17 cellular contexts compared by ENCODE assay signal in the genomic region with DNA sequence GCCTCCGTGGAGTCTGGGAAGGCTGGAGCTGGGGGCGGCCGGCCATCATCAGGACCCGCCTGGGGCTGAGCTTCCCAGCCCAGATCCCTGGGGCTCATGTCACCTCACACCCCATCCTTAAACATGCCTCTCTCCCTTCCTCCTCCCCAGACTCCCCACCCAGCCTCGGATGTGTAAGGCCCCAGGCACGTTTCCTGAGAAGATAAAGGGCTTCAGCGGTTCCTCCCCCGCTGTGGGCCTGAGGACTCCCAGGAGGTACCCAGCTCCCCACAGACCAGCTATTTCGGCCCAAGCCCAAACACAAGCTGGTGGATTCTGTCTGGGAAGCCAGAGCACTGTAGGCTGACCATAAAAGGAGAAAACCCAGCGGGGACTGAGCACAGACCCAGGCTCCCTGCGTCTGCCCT. TPM values are rescaled to one million over a fixed set of nuclear protein-coding genes. Genes with fewer than 3 reads are reported as not detected.
DNase-seq lines count a peak whose midpoint lies in the region; ATAC-seq and TF ChIP-seq lines count a peak whose summit lies in the region.
"Had no signal": no experiment of that assay in that cellular context is flagged by ENCODE, and none has a peak within 500 bp of the region (broad histone marks: within the 10 kb centered on the region; RNA-seq: fewer than 3 reads in every experiment).

No MANE protein-coding gene starts in this region.

- CTCF ChIA-PET in activated naive CD4-positive, alpha-beta T cell treated with anti-CD3 and anti-CD28 coated beads, Interleukin-2, amount 10 ng/mL, durations not matched to agents 7 days and 5 days (lab: Charles Lee) = no interaction called here

- 42 to 50% methylated on average over 11 of the region's 11 CpGs for WGBS in esophagus, 2 donors

- H3K27me3 Mint-ChIP-seq in nephron progenitor cell (ENCODE audit: low read depth, poor library complexity) = no peaks in the 10 kb centered on the region
- peaks cover 38% of the 10 kb centered on the region for H3K27me3 Mint-ChIP-seq in activated naive CD4-positive, alpha-beta T cell treated with anti-CD3 and anti-CD28 coated beads, Interleukin-2, amount 10 ng/mL, durations not matched to agents 7 days and 5 days

- H3K4me1 ChIP-seq in esophagus (ENCODE audit: control insufficient read depth in 2 of 2, insufficient read depth in 2 of 2, low read length in 1 of 2) = no peaks in the 10 kb centered on the region

- no peaks in the 10 kb centered on the region for H3K27me3 ChIP-seq in esophagus (ENCODE audit: control insufficient read depth in 1 of 2, insufficient read depth in 2 of 2, low read length in 2 of 2)

- H3K4me3 Mint-ChIP-seq in nephron progenitor cell = no peak overlapping the region
- no peak overlapping the region for H3K4me3 Mint-ChIP-seq in activated naive CD4-positive, alpha-beta T cell treated with anti-CD3 and anti-CD28 coated beads, Interleukin-2, amount 10 ng/mL, durations not matched to agents 7 days and 5 days
- H3K4me3 Mint-ChIP-seq: central memory CD8-positive, alpha-beta T cell had no signal

- no peak for TF ChIP-seq CTCF in nephron progenitor cell (IDR thresholded peaks at IDR 0.05)

- H3K36me3 ChIP-seq in esophagus (ENCODE audit: control insufficient read depth in 2 of 2, insufficient read depth in 2 of 2, low read length in 1 of 2) = no peaks in the 10 kb centered on the region
- H3K36me3 ChIP-seq: SJCRH30 had no signal

- peaks cover 45% of the 10 kb centered on the region for H3K4me1 Mint-ChIP-seq in nephron progenitor cell
- H3K4me1 Mint-ChIP-seq in activated naive CD4-positive, alpha-beta T cell treated with anti-CD3 and anti-CD28 coated beads, Interleukin-2, amount 10 ng/mL, durations not matched to agents 7 days and 5 days = no peaks in the 10 kb centered on the region
- H3K4me1 Mint-ChIP-seq: central memory CD8-positive, alpha-beta T cell had no signal

- peak overlapping the region; percentile 42 for H3K27ac Mint-ChIP-seq in nephron progenitor cell
- H3K27ac Mint-ChIP-seq in activated naive CD4-positive, alpha-beta T cell treated with anti-CD3 and anti-CD28 coated beads, Interleukin-2, amount 10 ng/mL, durations not matched to agents 7 days and 5 days = no peak overlapping the region

- H3K27ac ChIP-seq in esophagus (ENCODE audit: low read depth in 2 of 2, low read length in 1 of 2) = peak overlapping the region; percentile 32 to 69
- H3K27ac ChIP-seq: SJCRH30 had no signal

- no peaks in the 10 kb centered on the region for H3K9me3 Mint-ChIP-seq in nephron progenitor cell
- H3K9me3 Mint-ChIP-seq in activated naive CD4-positive, alpha-beta T cell treated with anti-CD3 and anti-CD28 coated beads, Interleukin-2, amount 10 ng/mL, durations not matched to agents 7 days and 5 days = no peaks in the 10 kb centered on the region
- H3K9me3 Mint-ChIP-seq: central memory CD8-positive, alpha-beta T cell had no signal

- no peak overlapping the region for H3K4me3 ChIP-seq in esophagus (ENCODE audit: low read depth in 1 of 2, low read length in 2 of 2)
- H3K4me3 ChIP-seq: SJCRH30 had no signal

- no peaks in the 10 kb centered on the region for H3K9me3 ChIP-seq in esophagus (ENCODE audit: control insufficient read depth in 2 of 2, insufficient read depth in 1 of 2, low read depth in 1 of 2, low read length in 1 of 2)
- H3K9me3 ChIP-seq: SJCRH30 had no signal

- ATAC-seq in HG02588 (IDR thresholded peaks at IDR 0.05; ENCODE audit: unreplicated experiment) (no peak), HG02970 (IDR thresholded peaks at IDR 0.05; ENCODE audit: low FRiP score, unreplicated experiment) (no peak)

- no peaks in the 10 kb centered on the region for H3K36me3 Mint-ChIP-seq in nephron progenitor cell (ENCODE audit: low read depth)
- no peaks in the 10 kb centered on the region for H3K36me3 Mint-ChIP-seq in activated naive CD4-positive, alpha-beta T cell treated with anti-CD3 and anti-CD28 coated beads, Interleukin-2, amount 10 ng/mL, durations not matched to agents 7 days and 5 days

- DNase-seq in CMK (ENCODE audit: low read depth) (peak; percentile 31), UCSD-AML1 (lab: John Stamatoyannopoulos, UW; ENCODE audit: unreplicated experiment) (peak; percentile 33), nephron progenitor cell (no peak), SK-N-DZ (ENCODE audit: low spot score) (no peak)
- no peak for DNase-seq in activated naive CD4-positive, alpha-beta T cell treated with anti-CD3 and anti-CD28 coated beads, Interleukin-2, amount 10 ng/mL, durations not matched to agents 7 days and 5 days
- DNase-seq: activated gamma-delta T cell treated with Interleukin-2 at 50 U/mL for 16 hours; DMS153; NCI-H1092; NCI-H2227 treated with DMSO at 0.1 percent for 48 hours; occipital lobe; SJCRH30; stimulated activated CD4-positive, alpha-beta T cell treated with anti-CD3 and anti-CD28 coated beads, Interleukin-12 subunit alpha, Interleukin-12 subunit beta, amount 100 ng/mL, for 4 hours; substantia nigra had no signal

RNA-seq across cellular contexts. Expression of a gene that starts 49.2 kb away (rescaled TPM):
- 100 to 1,000 TPM; 120 to 421 TPM for polyA plus RNA-seq in esophagus
- polyA plus RNA-seq in SK-N-DZ (2014; cell fraction: cytosol; rRNA removed) = not detected in 2 replicates
- polyA plus RNA-seq in SK-N-DZ (2014; cell fraction: nucleus; rRNA removed) = not detected in 2 replicates

Comparison
In these comparisons a context has a peak if more than half of its experiments do, and no peak if none do; other contexts are left out.
1. DNase-seq: peak in CMK (single experiment) and UCSD-AML1 (single experiment); none in nephron progenitor cell (single experiment), activated naive CD4-positive, alpha-beta T cell treated with anti-CD3 and anti-CD28 coated beads, Interleukin-2, amount 10 ng/mL, durations not matched to agents 7 days and 5 days (single experiment) and SK-N-DZ (single experiment).